In genomic region chr10:78316451-78316931, GRCh38 we compare ENCODE assay signal across 9 cellular contexts.
DNase-seq lines count a peak whose midpoint lies in the region; FAIRE-seq and TF ChIP-seq lines count a peak whose summit lies in the region.
"Had no signal": no experiment of that assay in that cellular context is flagged by ENCODE, and none has a peak within 500 bp of the region (broad histone marks: within the 10 kb centered on the region; RNA-seq: fewer than 3 reads in every experiment).

No MANE protein-coding gene starts in this region.

- H3K27me3 Mint-ChIP-seq in nephron progenitor cell (ENCODE audit: low read depth, poor library complexity) = peaks cover 5% of the 10 kb centered on the region

- peaks cover 22% of the 10 kb centered on the region for H3K9me3 Mint-ChIP-seq in nephron progenitor cell

- DNase-seq in AG08395 (ENCODE audit: low spot score) = peak; percentile 76
- DNase-seq in NCI-H1694 (lab: John Stamatoyannopoulos, UW) = peak; percentile 52
- peak; percentile 14 for DNase-seq in fibroblast of gingiva (ENCODE audit: low read depth)
- DNase-seq in nephron progenitor cell = no peak
- DNase-seq in GM12892 (ENCODE audit: insufficient read length) = no peak
- no peak for DNase-seq in NCI-H1092 treated with DMSO at 0.1 percent for 48 hours (lab: John Stamatoyannopoulos, UW)
- no peak for DNase-seq in NAMALWA (ENCODE audit: low spot score)
- DNase-seq in NCI-H2171 treated with DMSO at 0.1 percent for 48 hours (lab: John Stamatoyannopoulos, UW) = no peak
- DNase-seq: activated T-cell treated with anti-CD3 and anti-CD28 coated beads for 4 hours had no signal

- peak overlapping the region; percentile 57 for H3K27ac Mint-ChIP-seq in nephron progenitor cell

- H3K4me3 Mint-ChIP-seq in nephron progenitor cell = no peak overlapping the region

- peaks cover 47% of the 10 kb centered on the region for H3K4me1 Mint-ChIP-seq in nephron progenitor cell

- FAIRE-seq in GM12892 (lab: Jason Lieb, UNC) = no peak

- no peak for TF ChIP-seq POLR2A in GM12892 (IDR thresholded peaks at IDR 0.05; ENCODE audit: low read depth, low read length)

- no peak for TF ChIP-seq CTCF in nephron progenitor cell (IDR thresholded peaks at IDR 0.05)

- peaks cover 6% of the 10 kb centered on the region for H3K36me3 Mint-ChIP-seq in nephron progenitor cell (ENCODE audit: low read depth)

Comparison
In these comparisons a context has a peak if more than half of its experiments do, and no peak if none do; other contexts are left out.
1. DNase-seq: peak in AG08395 (single experiment), NCI-H1694 (single experiment) and fibroblast of gingiva (single experiment); none in nephron progenitor cell (single experiment), GM12892 (single experiment), NCI-H1092 treated with DMSO at 0.1 percent for 48 hours (single experiment), NAMALWA (single experiment) and NCI-H2171 treated with DMSO at 0.1 percent for 48 hours (single experiment).